Comparison of ENCODE assay signal across 8 cellular contexts in the genomic region with DNA sequence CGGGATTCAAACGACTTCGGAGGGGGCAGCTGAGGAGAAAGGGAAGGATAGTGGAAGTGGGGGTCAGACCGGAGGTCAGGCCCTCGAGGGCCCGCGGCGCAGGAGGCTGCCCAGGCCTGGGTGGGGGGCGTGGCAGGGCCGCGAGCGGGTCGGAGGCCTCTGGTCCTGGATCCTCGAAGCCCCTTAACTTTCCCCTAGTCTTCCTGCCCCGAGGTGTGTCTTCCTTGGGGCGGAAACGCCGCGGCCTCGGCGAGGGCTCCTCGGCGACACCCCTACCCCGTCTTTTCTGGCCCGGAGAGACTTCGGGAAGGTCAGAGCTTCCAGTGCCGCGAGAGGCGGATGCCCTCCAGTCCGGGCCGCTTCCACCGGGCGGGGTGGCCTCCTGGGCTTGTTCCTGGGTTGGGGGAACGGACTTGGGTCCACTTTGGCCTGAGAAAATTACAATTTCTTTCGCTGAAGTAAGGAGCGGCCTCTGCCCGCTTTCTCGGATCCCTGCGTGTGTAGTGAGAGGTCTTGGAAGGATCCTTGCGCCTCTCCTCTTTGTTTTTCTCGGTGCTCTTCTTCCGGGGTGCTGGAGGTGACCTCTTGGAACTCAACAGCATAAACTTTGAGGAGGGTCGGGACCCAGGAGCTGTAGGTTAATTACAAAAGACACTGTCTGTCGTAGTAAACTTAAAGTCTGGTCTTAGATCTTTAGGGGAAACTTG. TPM values are rescaled to one million over a fixed set of nuclear protein-coding genes. Genes with fewer than 3 reads are reported as not detected.
DNase-seq lines count a peak whose midpoint lies in the region; ATAC-seq and TF ChIP-seq lines count a peak whose summit lies in the region.

No MANE protein-coding gene starts in this region.

- no peak for TF ChIP-seq RAD21 in liver (IDR thresholded peaks at IDR 0.05)

- in situ Hi-C loops in SK-MEL-5 (cut with HindIII; ENCODE audit: low pct_unique_long_range_greater_than_20kb, low sequenced_read_pairs) = no loop called here

- H3K4me3 ChIP-seq in AG10803 (ENCODE audit: low read length) = peak overlapping the region; percentile 88
- peak overlapping the region; percentile 83 for H3K4me3 ChIP-seq in colonic mucosa
- H3K4me3 ChIP-seq in liver (ENCODE audit: low read depth in 1 of 3, low read length in 3 of 3) = peak overlapping the region; percentile 86 to 93 (median 91)
- H3K4me3 ChIP-seq in subcutaneous abdominal adipose tissue (ENCODE audit: low read depth in 1 of 5, low read length in 5 of 5) = peak overlapping the region; percentile 88 to 99 (median 97)

- intact Hi-C loops in colonic mucosa (cut with DNase I) = loop anchor here (2.0 kb wide), 1 partner anchor 87 kb away; the partner anchor contains the start of gene AP1G1

- no peak for TF ChIP-seq CTCF in AG10803 (conservative IDR thresholded peaks at IDR 0.05; ENCODE audit: low read length)
- TF ChIP-seq CTCF in colonic mucosa (IDR thresholded peaks at IDR 0.05) = no peak
- no peak for TF ChIP-seq CTCF in liver (IDR thresholded peaks at IDR 0.05; ENCODE audit: low read depth, low read length, missing input control)

- no peaks in the 10 kb centered on the region for H3K36me3 ChIP-seq in colonic mucosa
- H3K36me3 ChIP-seq in liver (ENCODE audit: control insufficient read depth in 4 of 4, insufficient read depth in 3 of 4, low read depth in 1 of 4, low read length in 3 of 4) = no peaks in the 10 kb centered on the region
- no peaks in the 10 kb centered on the region for H3K36me3 ChIP-seq in subcutaneous abdominal adipose tissue (ENCODE audit: control insufficient read depth in 5 of 5, insufficient read depth in 5 of 5, low read length in 5 of 5)

- H3K27ac ChIP-seq in colonic mucosa = peak overlapping the region; percentile 98
- peak overlapping the region; percentile 80 to 98 for H3K27ac ChIP-seq in liver (ENCODE audit: low read depth in 1 of 2, low read length in 2 of 2)
- H3K27ac ChIP-seq in subcutaneous abdominal adipose tissue (ENCODE audit: low read depth, low read length) = peak overlapping the region; percentile 99

- WGBS in liver = under 1% methylated on average over 44 of the region's 44 CpGs

- DNase-seq in AG10803 (ENCODE audit: low read depth) = peak; percentile 61
- peak; percentile 27 for DNase-seq in SK-MEL-5 (ENCODE audit: low read depth, low spot score)
- DNase-seq in colonic mucosa = peak; percentile 48
- no peak for DNase-seq in globus pallidus (ENCODE audit: low spot score)

- H3K27me3 ChIP-seq in colonic mucosa = no peaks in the 10 kb centered on the region
- no peaks in the 10 kb centered on the region for H3K27me3 ChIP-seq in liver (ENCODE audit: control insufficient read depth in 4 of 4, insufficient read depth in 4 of 4, low read length in 3 of 4)
- H3K27me3 ChIP-seq in subcutaneous abdominal adipose tissue (ENCODE audit: control insufficient read depth in 5 of 5, insufficient read depth in 4 of 5, low read length in 5 of 5) = no peaks in the 10 kb centered on the region

- H3K9me3 ChIP-seq in colonic mucosa (no peaks in the 10 kb centered on the region), liver (ENCODE audit: control insufficient read depth in 4 of 4, low read length in 3 of 4) (no peaks in the 10 kb centered on the region), subcutaneous abdominal adipose tissue (ENCODE audit: control insufficient read depth in 5 of 5, low read length in 5 of 5) (no peaks in the 10 kb centered on the region)

- peak overlapping the region; percentile 99 to 100 for H3K9ac ChIP-seq in colonic mucosa (ENCODE audit: low read depth in 2 of 2, low read length in 2 of 2)
- peak overlapping the region; percentile 84 to 93 for H3K9ac ChIP-seq in liver (ENCODE audit: low read depth in 1 of 2, low read length in 2 of 2)
- H3K9ac ChIP-seq in subcutaneous abdominal adipose tissue (ENCODE audit: low read length in 5 of 5) = peak overlapping the region; percentile 73 to 98 (median 95)

- H3K4me1 ChIP-seq in colonic mucosa (peaks cover 16% of the 10 kb centered on the region), liver (ENCODE audit: control insufficient read depth in 4 of 4, insufficient read depth in 4 of 4, low read length in 3 of 4) (peaks cover 0 to 26% (median 8%) of the 10 kb centered on the region in 4 donors), subcutaneous abdominal adipose tissue (ENCODE audit: control insufficient read depth in 5 of 5, insufficient read depth in 5 of 5, low read length in 5 of 5) (peaks cover 0 to 45% (median 37%) of the 10 kb centered on the region in 5 donors)

- ATAC-seq in GM18873 (IDR thresholded peaks at IDR 0.05; ENCODE audit: low FRiP score, unreplicated experiment) (peak; percentile 19), HG03095 (IDR thresholded peaks at IDR 0.05; ENCODE audit: unreplicated experiment) (peak; percentile 9)

TF ChIP-seq in liver, 16 proteins besides CTCF, POLR2A, EP300 and RAD21:
- peak; percentile 45 for TF ChIP-seq YY1 (IDR thresholded peaks at IDR 0.05)
- TF ChIP-seq, protein P1, sequence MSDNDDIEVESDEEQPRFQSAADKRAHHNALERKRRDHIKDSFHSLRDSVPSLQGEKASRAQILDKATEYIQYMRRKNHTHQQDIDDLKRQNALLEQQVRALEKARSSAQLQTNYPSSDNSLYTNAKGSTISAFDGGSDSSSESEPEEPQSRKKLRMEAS (IDR thresholded peaks at IDR 0.05) = no peak

RNA-seq across cellular contexts. Expression of gene IST1, which starts 0.5 kb away (rescaled TPM):
- 163 TPM in 2 replicates for total RNA-seq in SK-MEL-5 (2014; rRNA removed; shearing (Covaris generic))
- polyA plus RNA-seq in SK-MEL-5 (2015; cell fraction: cytosol; rRNA removed) = 98.0 and 120 TPM in 2 replicates
- polyA plus RNA-seq in SK-MEL-5 (2015; cell fraction: nucleus; rRNA removed) = 264 and 347 TPM in 2 replicates
- total RNA-seq in colonic mucosa (100 to 1,000 TPM; 180 to 304 TPM), liver (10 to 100 TPM; 65.4 to 95.3 TPM)
- 10 to 100 TPM; 33.8 to 41.7 TPM for polyA plus RNA-seq in liver

RNA-seq across cellular contexts. Expression of gene ZNF821, which starts 11.8 kb away (rescaled TPM):
- total RNA-seq in SK-MEL-5 (2014; rRNA removed; shearing (Covaris generic)) = 4.7 and 6.8 TPM in 2 replicates
- polyA plus RNA-seq in SK-MEL-5 (2015; cell fraction: cytosol; rRNA removed) = 4.3 and 8.2 TPM in 2 replicates
- polyA plus RNA-seq in SK-MEL-5 (2015; cell fraction: nucleus; rRNA removed) = 2.1 and 4.1 TPM in 2 replicates
- total RNA-seq in colonic mucosa = 10 to 100 TPM in 1 of 2 donors, 1 to 10 TPM in 1; 6.3 to 10.1 TPM
- total RNA-seq in liver = 1 to 10 TPM; 1.9 to 2.1 TPM
- 1 to 10 TPM; 1.0 to 3.0 TPM for polyA plus RNA-seq in liver

RNA-seq across cellular contexts. Expression of gene ATXN1L, which starts 50.1 kb away (rescaled TPM):
- 10.3 and 10.5 TPM in 2 replicates for total RNA-seq in SK-MEL-5 (2014; rRNA removed; shearing (Covaris generic))
- 11.9 and 16.9 TPM in 2 replicates for polyA plus RNA-seq in SK-MEL-5 (2015; cell fraction: cytosol; rRNA removed)
- 25.8 and 27.2 TPM in 2 replicates for polyA plus RNA-seq in SK-MEL-5 (2015; cell fraction: nucleus; rRNA removed)
- total RNA-seq in colonic mucosa = 10 to 100 TPM; 19.4 to 26.1 TPM
- total RNA-seq in liver = 10 to 100 TPM; 10.7 to 15.0 TPM
- polyA plus RNA-seq in liver = 1 to 10 TPM; 5.7 to 6.3 TPM
